ENCODE assay signal across 11 cellular contexts in the genomic region with DNA sequence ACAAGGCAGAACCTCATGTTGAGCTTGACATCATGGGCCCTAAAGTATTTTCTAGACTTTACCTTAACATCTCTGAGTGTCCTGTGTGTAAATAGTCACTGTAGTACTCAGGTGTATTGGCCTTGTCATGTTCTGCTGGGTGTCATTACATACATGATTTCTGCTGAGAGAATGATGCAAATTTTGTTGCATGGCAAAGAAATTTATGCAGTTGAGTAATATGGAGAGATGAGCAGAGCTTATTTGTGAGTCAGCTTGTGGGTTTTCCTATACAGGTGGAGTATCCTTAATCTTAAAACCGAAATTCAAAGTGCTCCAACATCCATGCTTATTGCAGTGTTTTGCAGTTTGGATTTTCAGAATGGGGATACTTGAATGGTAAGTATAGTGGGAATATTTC. TPM values are rescaled to one million over a fixed set of nuclear protein-coding genes. Genes with fewer than 3 reads are reported as not detected.
A peak's percentile ranks its signal among the peaks of the same experiment; 100 is the strongest.
DNase-seq lines count a peak whose midpoint lies in the region; ATAC-seq and TF ChIP-seq lines count a peak whose summit lies in the region.
"Had no signal": no experiment of that assay in that cellular context is flagged by ENCODE, and none has a peak within 500 bp of the region (broad histone marks: within the 10 kb centered on the region; RNA-seq: fewer than 3 reads in every experiment).

No MANE protein-coding gene starts in this region.

- no peak for TF ChIP-seq EP300 in stomach (IDR thresholded peaks at IDR 0.05)

- no peak for TF ChIP-seq POLR2A in breast epithelium (IDR thresholded peaks at IDR 0.05)
- no peak for TF ChIP-seq POLR2A in stomach (IDR thresholded peaks at IDR 0.05)

- H3K9ac ChIP-seq in adipocyte (ENCODE audit: low read length): no peak overlapping the region

- H3K4me1 Mint-ChIP-seq in MCF 10A (ENCODE audit: insufficient read depth, unreplicated experiment) (no peaks in the 10 kb centered on the region), CD14-positive monocyte (peaks cover 6% of the 10 kb centered on the region), Caco-2 (ENCODE audit: low read depth, unreplicated experiment) (peaks cover 25% of the 10 kb centered on the region)

- BruUV-seq in MCF 10A (replicated peaks; lab: Mats Ljungman, UMichigan): no TSS peak
- BruUV-seq in Caco-2 (replicated peaks; lab: Mats Ljungman, UMichigan): no TSS peak

- H3K27ac ChIP-seq in breast epithelium (peak overlapping the region in 1 of 2 donors; percentile 59), stomach (peak overlapping the region in 3 of 5 donors; percentile 64 to 73 (median 67))

- H3K27me3 Mint-ChIP-seq in MCF 10A (ENCODE audit: insufficient read depth, unreplicated experiment) (no peaks in the 10 kb centered on the region), CD14-positive monocyte (ENCODE audit: low read depth in 3 of 3) (peaks cover 0 to 2% (median 1%) of the 10 kb centered on the region in 3 donors), Caco-2 (ENCODE audit: insufficient read depth, unreplicated experiment) (no peaks in the 10 kb centered on the region)
- H3K27me3 Mint-ChIP-seq: CD4-positive, CD25-positive, alpha-beta regulatory T cell had no signal

- H3K9me3 Mint-ChIP-seq in MCF 10A (ENCODE audit: unreplicated experiment) (peaks cover 7% of the 10 kb centered on the region), CD14-positive monocyte (no peaks in the 10 kb centered on the region), Caco-2 (ENCODE audit: unreplicated experiment) (no peaks in the 10 kb centered on the region)

- WGBS in stomach, 5 donors: 0 to 47% (median 0%) methylated on average over 1 of the region's 1 CpG

- POLR2A ChIA-PET in MCF 10A (lab: Yijun Ruan, JAX): interaction anchor here (0.5 kb wide), 1 partner anchor 35 kb away, joined by 3 read pairs; no protein-coding TSS in a partner anchor
- POLR2A ChIA-PET in Caco-2 (lab: Charles Lee): no interaction called here

- no peak overlapping the region for H3K4me3 ChIP-seq in breast epithelium
- no peak overlapping the region for H3K4me3 ChIP-seq in adipocyte (ENCODE audit: low read length)
- no peak overlapping the region for H3K4me3 ChIP-seq in stomach
- H3K4me3 ChIP-seq in Caco-2 (ENCODE audit: low read depth, low read length): no peak overlapping the region
- H3K4me3 ChIP-seq: testis had no signal

- CTCF ChIA-PET in MCF 10A (lab: Yijun Ruan, JAX): interaction anchor here (0.6 to 1.3 kb wide), 2 partner anchors 12 to 1405 kb away, joined by 3 to 4 read pairs; no protein-coding TSS in a partner anchor
- CTCF ChIA-PET in Caco-2 (lab: Charles Lee): no interaction called here

- H3K36me3 ChIP-seq in breast epithelium (no peaks in the 10 kb centered on the region), adipocyte (ENCODE audit: control insufficient read depth, insufficient read depth, low read length, severe bottlenecking) (peaks cover 7% of the 10 kb centered on the region), stomach (no peaks in the 10 kb centered on the region), Caco-2 (ENCODE audit: control insufficient read depth, insufficient read depth, low read length) (no peaks in the 10 kb centered on the region)

- peak; percentile 57 for ATAC-seq in HG02885 (IDR thresholded peaks at IDR 0.05; ENCODE audit: poor library complexity, unreplicated experiment)

- H3K27ac Mint-ChIP-seq in MCF 10A (ENCODE audit: low read depth, unreplicated experiment) (no peak overlapping the region), CD14-positive monocyte (no peak overlapping the region), Caco-2 (ENCODE audit: unreplicated experiment) (no peak overlapping the region)

- no peaks in the 10 kb centered on the region for H3K27me3 ChIP-seq in breast epithelium
- H3K27me3 ChIP-seq in adipocyte (replicated peaks; ENCODE audit: control insufficient read depth, insufficient read depth, low read length): no peaks in the 10 kb centered on the region
- H3K27me3 ChIP-seq in stomach: no peaks in the 10 kb centered on the region
- no peaks in the 10 kb centered on the region for H3K27me3 ChIP-seq in Caco-2 (replicated peaks; ENCODE audit: control insufficient read depth, insufficient read depth, low read length)
- H3K27me3 ChIP-seq: testis had no signal

- H3K4me1 ChIP-seq in breast epithelium (peaks cover 0 to 5% of the 10 kb centered on the region in 2 donors), adipocyte (ENCODE audit: control insufficient read depth, insufficient read depth, low read length) (peaks cover 46% of the 10 kb centered on the region), stomach (peaks cover 0 to 35% (median 9%) of the 10 kb centered on the region in 4 donors), Caco-2 (peaks cover 26% of the 10 kb centered on the region)
- H3K4me1 ChIP-seq: testis had no signal

- H3K4me3 Mint-ChIP-seq in MCF 10A (ENCODE audit: unreplicated experiment) (no peak overlapping the region), CD14-positive monocyte (no peak overlapping the region), Caco-2 (ENCODE audit: unreplicated experiment) (no peak overlapping the region)

- TF ChIP-seq CTCF in MCF 10A (IDR thresholded peaks at IDR 0.05; ENCODE audit: unreplicated experiment) (no peak), breast epithelium (IDR thresholded peaks at IDR 0.05) (no peak), stomach (IDR thresholded peaks at IDR 0.05) (no peak), CD14-positive monocyte (IDR thresholded peaks at IDR 0.05) (no peak), Caco-2 (IDR thresholded peaks at IDR 0.05; ENCODE audit: insufficient read depth in 1 of 2, low read depth in 1 of 2, low read length in 1 of 2, severe bottlenecking in 1 of 2, unreplicated experiment in 1 of 2) (no peak)

- H3K36me3 Mint-ChIP-seq in MCF 10A (ENCODE audit: insufficient read depth, unreplicated experiment) (no peaks in the 10 kb centered on the region), CD14-positive monocyte (no peaks in the 10 kb centered on the region), Caco-2 (ENCODE audit: insufficient read depth, unreplicated experiment) (peaks cover 32% of the 10 kb centered on the region)
- H3K36me3 Mint-ChIP-seq: CD4-positive, CD25-positive, alpha-beta regulatory T cell had no signal

- DNase-seq in MCF 10A (ENCODE audit: unreplicated experiment) (peak; percentile 21), breast epithelium (ENCODE audit: low spot score in 2 of 2) (no peak), adipocyte (ENCODE audit: low read depth) (peak; percentile 50), stomach (no peak), CD14-positive monocyte (ENCODE audit: low spot score) (no peak), Caco-2 (no peak), NCI-H2029 treated with DMSO at 0.1 percent for 48 hours (lab: John Stamatoyannopoulos, UW) (no peak)
- DNase-seq: activated CD4-positive, alpha-beta T cell treated with anti-CD3 and anti-CD28 coated beads, Interleukin-2, amount 50 U/mL, for 48 hours; testis had no signal

- intact Hi-C loops in MCF 10A (cut with micrococcal nuclease) (no loop called here), breast epithelium (cut with DNase I; ENCODE audit: low total_unique reads) (no loop called here), stomach (cut with DNase I; ENCODE audit: low total_unique reads) (no loop called here), CD14-positive monocyte (cut with micrococcal nuclease) (no loop called here), Caco-2 (cut with micrococcal nuclease; ENCODE audit: unreplicated experiment) (no loop called here)

- no peaks in the 10 kb centered on the region for H3K9me3 ChIP-seq in breast epithelium
- H3K9me3 ChIP-seq in adipocyte (ENCODE audit: control insufficient read depth, low read length): no peaks in the 10 kb centered on the region
- no peaks in the 10 kb centered on the region for H3K9me3 ChIP-seq in stomach
- H3K9me3 ChIP-seq in Caco-2: no peaks in the 10 kb centered on the region
- H3K9me3 ChIP-seq: testis had no signal

RNA-seq across cellular contexts. Expression of gene RGL1, which starts 36.6 kb away (rescaled TPM):
- total RNA-seq in MCF 10A (2022) (2.1 and 2.3 TPM in 2 replicates), breast epithelium (10 to 100 TPM; 24.9 to 70.2 (median 26.8) TPM), stomach (10 to 100 TPM in 3 of 5 donors, 1 to 10 TPM in 1, under 1 TPM in 1; 0.58 to 22.2 (median 13.4) TPM), Caco-2 (2022) (33.8 and 34.5 TPM in 2 replicates)
- polyA plus RNA-seq in stomach (1 to 10 TPM; 2.0 to 8.7 (median 8.2) TPM), CD14-positive monocyte (1 to 10 TPM; 1.2 to 3.3 TPM)

Comparison
In these comparisons a context has a peak if more than half of its experiments do, and no peak if none do; other contexts are left out.
1. DNase-seq: peak in MCF 10A (single experiment) and adipocyte (single experiment); none in breast epithelium (0 of 2), stomach (single experiment), CD14-positive monocyte (single experiment), Caco-2 (0 of 2) and NCI-H2029 treated with DMSO at 0.1 percent for 48 hours (single experiment).